Comparison of ENCODE assay signal across 15 cellular contexts in genomic region chr2:75277111-75277510, GRCh38.
DNase-seq lines count a peak whose midpoint lies in the region; ATAC-seq and TF ChIP-seq lines count a peak whose summit lies in the region.
"Had no signal": no experiment of that assay in that cellular context is flagged by ENCODE, and none has a peak within 500 bp of the region (broad histone marks: within the 10 kb centered on the region; RNA-seq: fewer than 3 reads in every experiment).

No MANE protein-coding gene starts in this region.

- H3K36me3 ChIP-seq in mesendoderm (ENCODE audit: control insufficient read depth, insufficient read depth, low read length) (no peaks in the 10 kb centered on the region), right atrium auricular region (no peaks in the 10 kb centered on the region)
- H3K36me3 ChIP-seq: ascending aorta, left ventricle myocardium inferior had no signal

- H3K4me3 ChIP-seq in choroid plexus epithelial cell (ENCODE audit: low read depth, low read length) (no peak overlapping the region), mesendoderm (ENCODE audit: low read length) (no peak overlapping the region), right atrium auricular region (no peak overlapping the region)
- H3K4me3 ChIP-seq: ascending aorta, left ventricle myocardium inferior, skin epidermis had no signal

- H3K23ac ChIP-seq in mesendoderm (ENCODE audit: low read length) = no peak overlapping the region

- no peak overlapping the region for H3K4ac ChIP-seq in mesendoderm (ENCODE audit: low read depth, low read length)

- peak; percentile 63 for DNase-seq in COLO829 (ENCODE audit: low spot score)
- DNase-seq in NCI-H226 = peak; percentile 49
- DNase-seq in choroid plexus epithelial cell (ENCODE audit: low read depth) = peak; percentile 33
- no peak for DNase-seq in mesendoderm
- no peak for DNase-seq in right atrium auricular region (ENCODE audit: low spot score)
- DNase-seq: activated CD4-positive, alpha-beta T cell treated with anti-CD3 and anti-CD28 coated beads, Interleukin-2, amount 50 U/mL, for 1 hour; effector memory CD4-positive, alpha-beta T cell; left ventricle myocardium inferior; NCI-H1105 treated with DMSO at 0.1 percent for 48 hours had no signal

- H3K18ac ChIP-seq in mesendoderm (ENCODE audit: low read length) = no peak overlapping the region

- H3K27me3 ChIP-seq in mesendoderm (ENCODE audit: insufficient read depth, low read length, poor library complexity) = no peaks in the 10 kb centered on the region
- H3K27me3 ChIP-seq in right atrium auricular region = no peaks in the 10 kb centered on the region
- H3K27me3 ChIP-seq: ascending aorta had no signal

- peak overlapping the region; percentile 20 for H3K56ac ChIP-seq in mesendoderm (ENCODE audit: low read length)

- H4K8ac ChIP-seq in mesendoderm (ENCODE audit: low read depth, low read length) = no peak overlapping the region

- ATAC-seq in HG03097 (IDR thresholded peaks at IDR 0.05; ENCODE audit: low FRiP score, unreplicated experiment) (no peak), GM19023 (IDR thresholded peaks at IDR 0.05; ENCODE audit: unreplicated experiment) (no peak), GM19351 (IDR thresholded peaks at IDR 0.05; ENCODE audit: unreplicated experiment) (no peak)
- ATAC-seq: Panc1 had no signal

- H2BK5ac ChIP-seq in mesendoderm (ENCODE audit: low read length) = no peak overlapping the region

- H2BK120ac ChIP-seq in mesendoderm (ENCODE audit: low read depth, low read length) = no peak overlapping the region

- H2AK5ac ChIP-seq in mesendoderm (ENCODE audit: low read length) = no peak overlapping the region

- H3K79me2 ChIP-seq in mesendoderm (ENCODE audit: control insufficient read depth, insufficient read depth, low read length) = no peaks in the 10 kb centered on the region

- no peak overlapping the region for H3K9ac ChIP-seq in mesendoderm (ENCODE audit: low read length)

- H3K4me2 ChIP-seq in mesendoderm (ENCODE audit: low read length) = no peak overlapping the region

- H3K79me1 ChIP-seq in mesendoderm (ENCODE audit: low read length) = no peaks in the 10 kb centered on the region

- no peak overlapping the region for H2BK15ac ChIP-seq in mesendoderm (replicated peaks; ENCODE audit: low read depth)

- peaks cover 0 to 6% of the 10 kb centered on the region in 2 donors for H3K9me3 ChIP-seq in right atrium auricular region

- H4K5ac ChIP-seq in mesendoderm (ENCODE audit: low read length) = no peak overlapping the region

- H3K4me1 ChIP-seq in mesendoderm (ENCODE audit: control insufficient read depth, low read depth, low read length) (peaks cover 10% of the 10 kb centered on the region), right atrium auricular region (no peaks in the 10 kb centered on the region)
- H3K4me1 ChIP-seq: ascending aorta, left ventricle myocardium inferior had no signal

- H3K27ac ChIP-seq in mesendoderm (ENCODE audit: low read depth, low read length) (no peak overlapping the region), right atrium auricular region (no peak overlapping the region)
- H3K27ac ChIP-seq: ascending aorta, left ventricle myocardium inferior, skin epidermis had no signal

- TF ChIP-seq CTCF in choroid plexus epithelial cell (conservative IDR thresholded peaks at IDR 0.05; ENCODE audit: low read depth, low read length) (no peak), right atrium auricular region (IDR thresholded peaks at IDR 0.05) (no peak)

Comparison
In these comparisons a context has a peak if more than half of its experiments do, and no peak if none do; other contexts are left out.
1. DNase-seq: peak in COLO829 (single experiment), NCI-H226 (single experiment) and choroid plexus epithelial cell (single experiment); none in mesendoderm (single experiment) and right atrium auricular region (single experiment).